8 cellular contexts compared by ENCODE assay signal in genomic region chr4:88591787-88592599, GRCh38. TPM values are rescaled to one million over a fixed set of nuclear protein-coding genes. Genes with fewer than 3 reads are reported as not detected.
DNase-seq lines count a peak whose midpoint lies in the region; ATAC-seq and TF ChIP-seq lines count a peak whose summit lies in the region.

HERC3 (plus strand) TSS chr4:88592480; CDS start chr4:88605824, 13,344 bp downstream.

- peaks cover 7% of the 10 kb centered on the region; the same call in 1 of the 2 replicates for H3F3A ChIP-seq in PC-9 (ENCODE audit: insufficient read depth, low read depth)

- peak within 1 kb of the TSS; percentile 80 for H3K4ac ChIP-seq in IMR-90 (ENCODE audit: low read depth, low read length)

- H3K27ac Mint-ChIP-seq in activated T-cell treated with anti-CD3 and anti-CD28 coated beads, Interleukin-2, amount 50 U/mL, for 24 hours, result peak within 1 kb of the TSS; percentile 95

- POLR2A ChIA-PET in IMR-90 (lab: Charles Lee; ENCODE audit: unreplicated experiment) (no interaction called here), PC-9 (lab: Charles Lee; ENCODE audit: unreplicated experiment) (no interaction called here)

- no peaks in the 10 kb centered on the region for H3K9me3 Mint-ChIP-seq in activated T-cell treated with anti-CD3 and anti-CD28 coated beads, Interleukin-2, amount 50 U/mL, for 24 hours

- peak within 1 kb of the TSS; percentile 48 for H3K18ac ChIP-seq in IMR-90 (ENCODE audit: low read depth, low read length)

- dilution Hi-C loops in IMR-90 (cut with HindIII; ENCODE audit: low sequenced_read_pairs, unreplicated experiment), result no loop called here

- peak within 1 kb of the TSS; percentile 74 for H4K91ac ChIP-seq in IMR-90 (ENCODE audit: insufficient read depth, low read depth, low read length)

- no peak for TF ChIP-seq RAD21 in IMR-90 (IDR thresholded peaks at IDR 0.05; ENCODE audit: low read length)

- peaks cover 2% of the 10 kb centered on the region; the same call in 1 of the 2 replicates for H4K20me1 ChIP-seq in IMR-90 (ENCODE audit: insufficient read depth, low read length)
- no peaks in the 10 kb centered on the region for H4K20me1 ChIP-seq in PC-9 (ENCODE audit: insufficient read depth)

- H3K36me3 ChIP-seq in IMR-90 (ENCODE audit: control insufficient read depth, insufficient read depth, low read length) (no peaks in the 10 kb centered on the region), PC-9 (ENCODE audit: low read depth) (no peaks in the 10 kb centered on the region), mucosa of rectum (ENCODE audit: control insufficient read depth in 2 of 2, insufficient read depth in 2 of 2, low read length in 2 of 2) (peaks cover 4 to 8% of the 10 kb centered on the region in 2 donors)

- CTCF ChIA-PET in IMR-90 (lab: Yijun Ruan, JAX), result interaction anchor here (0.8 to 1.1 kb wide), 2 partner anchors 67 to 569 kb away, joined by 3 read pairs; no protein-coding TSS in a partner anchor
- CTCF ChIA-PET in PC-9 (lab: Charles Lee), result interaction anchor here (0.6 kb wide), 2 partner anchors 53 to 450 kb away, joined by 3 read pairs; no protein-coding TSS in a partner anchor

- H3K4me1 ChIP-seq in IMR-90 (ENCODE audit: control insufficient read depth, insufficient read depth, low read length), result peaks cover 4% of the 10 kb centered on the region; the same call in 1 of the 2 replicates
- H3K4me1 ChIP-seq in PC-9 (replicated peaks; ENCODE audit: insufficient read depth), result 0 out of 2 replicates have a peak, but pooled peaks cover 8% of the 10 kb centered on the region
- H3K4me1 ChIP-seq in mucosa of rectum (ENCODE audit: control insufficient read depth in 2 of 2, insufficient read depth in 2 of 2, low read length in 2 of 2), result peaks cover 8 to 9% of the 10 kb centered on the region in 2 donors

- peak; percentile 95 for ATAC-seq in GM21529 (IDR thresholded peaks at IDR 0.05; ENCODE audit: unreplicated experiment)
- peak; percentile 98 for ATAC-seq in IMR-90 (ENCODE audit: low read depth)

- H3K9me2 ChIP-seq in PC-9 (ENCODE audit: insufficient read depth), result no peaks in the 10 kb centered on the region

- H2AK5ac ChIP-seq in IMR-90 (ENCODE audit: low read depth, low read length), result peak within 1 kb of the TSS; percentile 25; the same call in 1 of the 2 replicates

- H3K79me1 ChIP-seq in IMR-90 (ENCODE audit: low read depth in 1 of 2, low read length in 2 of 2), result peaks cover 15 to 28% of the 10 kb centered on the region in 2 experiments

- TF ChIP-seq CTCF in IMR-90 (conservative IDR thresholded peaks at IDR 0.05; ENCODE audit: low read depth, low read length) (0 out of 2 replicates have a peak, but pooled peaks have one; percentile 11), PC-9 (conservative IDR thresholded peaks at IDR 0.05) (no peak), epithelial cell of proximal tubule (conservative IDR thresholded peaks at IDR 0.05; ENCODE audit: low read depth, low read length) (no peak)

- peak within 1 kb of the TSS; percentile 69 for H2BK5ac ChIP-seq in IMR-90 (ENCODE audit: low read depth, low read length, poor library complexity, severe bottlenecking)

- TF ChIP-seq POLR2A in IMR-90 (IDR thresholded peaks at IDR 0.05; ENCODE audit: low read depth, low read length), result peak; percentile 43; the same call in 1 of the 2 replicates

- no peak within 1 kb of the TSS for H2BK20ac ChIP-seq in IMR-90 (ENCODE audit: low read depth, low read length)

- peak within 1 kb of the TSS; percentile 90 for H3K23ac ChIP-seq in IMR-90 (ENCODE audit: low read depth, low read length)

- H3K4me3 ChIP-seq in IMR-90 (ENCODE audit: insufficient read depth, low read depth, low read length), result peak within 1 kb of the TSS; percentile 62
- H3K4me3 ChIP-seq in PC-9, result peak within 1 kb of the TSS; percentile 70
- H3K4me3 ChIP-seq in epithelial cell of proximal tubule (ENCODE audit: low read depth, low read length), result peak within 1 kb of the TSS; percentile 87
- H3K4me3 ChIP-seq in mucosa of rectum (ENCODE audit: low read length in 2 of 2), result peak within 1 kb of the TSS; percentile 76 to 86

- H3K9me3 ChIP-seq in IMR-90 (ENCODE audit: control insufficient read depth, insufficient read depth, low read length), result no peaks in the 10 kb centered on the region
- H3K9me3 ChIP-seq in PC-9 (ENCODE audit: insufficient read depth, low read depth), result no peaks in the 10 kb centered on the region
- H3K9me3 ChIP-seq in mucosa of rectum (ENCODE audit: control insufficient read depth in 2 of 2, low read length in 2 of 2), result no peaks in the 10 kb centered on the region

- H2BK15ac ChIP-seq in IMR-90 (ENCODE audit: low read depth, low read length), result peak within 1 kb of the TSS; percentile 19; the same call in 1 of the 3 replicates

- H4K8ac ChIP-seq in IMR-90 (ENCODE audit: low read depth in 2 of 2, low read length in 2 of 2), result peak within 1 kb of the TSS; percentile 7 to 73; a peak in 3 of 4 replicates

- H3K56ac ChIP-seq in IMR-90 (ENCODE audit: extremely low read depth, insufficient read depth, low read length), result peak within 1 kb of the TSS; percentile 58

- peaks cover 47% of the 10 kb centered on the region for H3K4me1 Mint-ChIP-seq in activated T-cell treated with anti-CD3 and anti-CD28 coated beads, Interleukin-2, amount 50 U/mL, for 24 hours (ENCODE audit: low read depth)

- H2AFZ ChIP-seq in IMR-90 (replicated peaks; ENCODE audit: low read length, poor library complexity) (peak within 1 kb of the TSS; percentile 95), PC-9 (peak within 1 kb of the TSS; percentile 85)

- H3K14ac ChIP-seq in IMR-90 (replicated peaks; ENCODE audit: low read depth, low read length), result peak within 1 kb of the TSS; percentile 94

- H3K27me3 Mint-ChIP-seq in activated T-cell treated with anti-CD3 and anti-CD28 coated beads, Interleukin-2, amount 50 U/mL, for 24 hours, result peaks cover 2% of the 10 kb centered on the region

- WGBS in IMR-90 (ENCODE audit: extremely low coverage in 2 of 2, insufficient read length in 1 of 2), 2 experiments, result 1% methylated on average over 27 of the region's 73 CpGs; no CpG with 5 or more reads in 1 of the 2 experiments

- peak within 1 kb of the TSS; percentile 91 for H3K4me3 Mint-ChIP-seq in activated T-cell treated with anti-CD3 and anti-CD28 coated beads, Interleukin-2, amount 50 U/mL, for 24 hours

- BruUV-seq in IMR-90 (replicated peaks; lab: Mats Ljungman, UMichigan) (no TSS peak), PC-9 (replicated peaks; lab: Mats Ljungman, UMichigan) (no TSS peak)

- peaks cover 17% of the 10 kb centered on the region for H3K36me3 Mint-ChIP-seq in activated T-cell treated with anti-CD3 and anti-CD28 coated beads, Interleukin-2, amount 50 U/mL, for 24 hours (ENCODE audit: low read depth)

- H4K5ac ChIP-seq in IMR-90 (ENCODE audit: low read depth, low read length), result peak within 1 kb of the TSS; percentile 61

- peaks cover 3% of the 10 kb centered on the region; the same call in 1 of the 2 replicates for H3K9me1 ChIP-seq in IMR-90 (ENCODE audit: insufficient read depth, low read length)

- H3K27ac ChIP-seq in IMR-90 (ENCODE audit: insufficient read depth, low read length) (peak within 1 kb of the TSS; percentile 60), PC-9 (peak within 1 kb of the TSS; percentile 50), mucosa of rectum (ENCODE audit: low read depth in 2 of 2, low read length in 2 of 2) (peak within 1 kb of the TSS; percentile 91)

- peak within 1 kb of the TSS; percentile 100 for H3K4me2 ChIP-seq in IMR-90 (ENCODE audit: low read depth, low read length)
- H3K4me2 ChIP-seq in PC-9, result peak within 1 kb of the TSS; percentile 86

- intact Hi-C loops in IMR-90 (cut with micrococcal nuclease), result loop anchor here (2.0 to 5.0 kb wide), 3 partner anchors 60 to 430 kb away; no protein-coding TSS in a partner anchor
- intact Hi-C loops in PC-9 (cut with micrococcal nuclease; ENCODE audit: unreplicated experiment), result loop anchor here (2.0 to 5.0 kb wide), 3 partner anchors 21 to 67 kb away; no protein-coding TSS in a partner anchor

- peak within 1 kb of the TSS; percentile 52 for H2BK120ac ChIP-seq in IMR-90 (ENCODE audit: low read depth, low read length)

- H3K79me2 ChIP-seq in PC-9 (ENCODE audit: low read depth), result no peaks in the 10 kb centered on the region

- H3K27me3 ChIP-seq in IMR-90 (ENCODE audit: control insufficient read depth, insufficient read depth, low read length) (no peaks in the 10 kb centered on the region), PC-9 (ENCODE audit: insufficient read depth, low read depth) (no peaks in the 10 kb centered on the region), mucosa of rectum (ENCODE audit: control insufficient read depth in 2 of 2, insufficient read depth in 2 of 2, low read length in 2 of 2) (no peaks in the 10 kb centered on the region)

- peak within 1 kb of the TSS; percentile 91 for H2AK9ac ChIP-seq in IMR-90 (replicated peaks; ENCODE audit: low read depth, low read length, poor library complexity)

- in situ Hi-C loops in IMR-90 (cut with MboI; ENCODE audit: low sequenced_read_pairs), result no loop called here

- DNase-seq in DMS114 treated with DMSO at 0.1 percent for 48 hours (lab: John Stamatoyannopoulos, UW; ENCODE audit: unreplicated experiment) (peak; percentile 43), IMR-90 (peak; percentile 80), PC-9 (peak; percentile 59 to 87), epithelial cell of proximal tubule (ENCODE audit: low read depth) (no peak)
- peak; percentile 92 for DNase-seq in activated T-cell treated with anti-CD3 and anti-CD28 coated beads, Interleukin-2, amount 50 U/mL, for 24 hours
- peak; percentile 61 to 71 for DNase-seq in stimulated activated CD8-positive, alpha-beta memory T cell treated with anti-CD3 and anti-CD28 coated beads, Interleukin-4, amount 100 ng/mL, for 4 hours (ENCODE audit: low read depth in 2 of 2, low spot score in 1 of 2)

- H3K9ac ChIP-seq in IMR-90 (ENCODE audit: low read depth, low read length) (peak within 1 kb of the TSS; percentile 76), mucosa of rectum (ENCODE audit: low read depth in 1 of 2, low read length in 2 of 2) (peak within 1 kb of the TSS; percentile 74 to 90)

TF ChIP-seq in IMR-90, 13 proteins besides CTCF, POLR2A, EP300 and RAD21 (continues in another document):
- TF ChIP-seq BHLHE40 (IDR thresholded peaks at IDR 0.05; ENCODE audit: low read depth, low read length) (peak; percentile 86), MAFK (IDR thresholded peaks at IDR 0.05; ENCODE audit: low read depth, low read length) (no peak), MXI1 (IDR thresholded peaks at IDR 0.05; ENCODE audit: borderline replicate concordance, low read depth, low read length) (no peak; the same call in 1 of the 2 replicates)

RNA-seq across cellular contexts. Expression of gene HERC3, which starts in this region (rescaled TPM):
- total RNA-seq in IMR-90 (2012; rRNA removed), result 9.5 and 13.1 TPM in 2 replicates
- polyA plus RNA-seq in IMR-90 (2012; rRNA removed), result 6.5 and 8.9 TPM in 2 replicates
- polyA plus RNA-seq in IMR-90 (2012; cell fraction: cytosol; rRNA removed), result 2.2 and 2.7 TPM in 2 replicates
- 3.0 and 9.7 TPM in 2 replicates for polyA plus RNA-seq in IMR-90 (2012; cell fraction: nucleus; rRNA removed; ENCODE audit: low replicate concordance)
- total RNA-seq in PC-9 (2021), result 14.7 and 16.9 TPM in 2 replicates
- total RNA-seq in epithelial cell of proximal tubule, result 5.1 and 14.0 TPM in 2 replicates
